9 cellular contexts compared by ENCODE assay signal in genomic region chr6:107061125-107062020, GRCh38. TPM values are rescaled to one million over a fixed set of nuclear protein-coding genes. Genes with fewer than 3 reads are reported as not detected.
A peak's percentile ranks its signal among the peaks of the same experiment; 100 is the strongest.
DNase-seq lines count a peak whose midpoint lies in the region; ATAC-seq and TF ChIP-seq lines count a peak whose summit lies in the region.
"Had no signal": no experiment of that assay in that cellular context is flagged by ENCODE, and none has a peak within 500 bp of the region (broad histone marks: within the 10 kb centered on the region; RNA-seq: fewer than 3 reads in every experiment).

No MANE protein-coding gene starts in this region.

- TF ChIP-seq CTCF in smooth muscle cell (IDR thresholded peaks at IDR 0.05; ENCODE audit: borderline replicate concordance, insufficient read depth, poor library complexity, severe bottlenecking), result no peak
- no peak for TF ChIP-seq CTCF in left ventricle myocardium inferior (IDR thresholded peaks at IDR 0.05; ENCODE audit: borderline replicate concordance)

- peaks cover 3% of the 10 kb centered on the region for H4K20me1 ChIP-seq in smooth muscle cell (ENCODE audit: low read depth)

- H3K4me3 ChIP-seq in smooth muscle cell (no peak overlapping the region), left ventricle myocardium inferior (no peak overlapping the region)

- intact Hi-C loops in left ventricle myocardium inferior (cut with micrococcal nuclease), result no loop called here

- peak; percentile 58 for ATAC-seq in HG02884 (IDR thresholded peaks at IDR 0.05; ENCODE audit: unreplicated experiment)

- H3K9ac ChIP-seq in smooth muscle cell (ENCODE audit: low read depth), result no peak overlapping the region

- peak overlapping the region; percentile 28 for H3K4me2 ChIP-seq in smooth muscle cell

- H2AFZ ChIP-seq in smooth muscle cell (ENCODE audit: low read depth), result no peak overlapping the region

- WGBS in smooth muscle cell (ENCODE audit: low lambda C conversion rate), result 25% methylated on average over 14 of the region's 14 CpGs

- H3K79me2 ChIP-seq in smooth muscle cell (ENCODE audit: low read depth), result no peaks in the 10 kb centered on the region

- H3K36me3 ChIP-seq in smooth muscle cell (ENCODE audit: low read depth) (no peaks in the 10 kb centered on the region), left ventricle myocardium inferior (no peaks in the 10 kb centered on the region)

- H3K4me1 ChIP-seq in smooth muscle cell (ENCODE audit: low read depth), result peaks cover 20% of the 10 kb centered on the region
- peaks cover 6% of the 10 kb centered on the region for H3K4me1 ChIP-seq in left ventricle myocardium inferior

- H3F3A ChIP-seq in smooth muscle cell (ENCODE audit: low read depth), result no peaks in the 10 kb centered on the region

- peak; percentile 60 for DNase-seq in activated CD8-positive, alpha-beta memory T cell treated with anti-CD3 and anti-CD28 coated beads, Interleukin-2, amount 50 U/mL, for 48 hours
- DNase-seq in activated CD8-positive, alpha-beta memory T cell treated with anti-CD3 and anti-CD28 coated beads for 24 hours, result no peak
- DNase-seq in activated T-cell treated with anti-CD3 and anti-CD28 coated beads, Interleukin-2, amount 50 U/mL, for 48 hours, result peak; percentile 24 to 28
- DNase-seq in smooth muscle cell (lab: John Stamatoyannopoulos, UW; ENCODE audit: unreplicated experiment), result no peak
- DNase-seq in COR-L47 (lab: John Stamatoyannopoulos, UW), result no peak
- no peak for DNase-seq in left ventricle myocardium inferior
- DNase-seq in NCI-H446 (lab: John Stamatoyannopoulos, UW), result no peak

- H3K9me3 ChIP-seq in smooth muscle cell (replicated peaks; ENCODE audit: low read depth) (no peaks in the 10 kb centered on the region), left ventricle myocardium inferior (replicated peaks) (no peaks in the 10 kb centered on the region)

- H3K27ac ChIP-seq in smooth muscle cell (ENCODE audit: low read depth) (no peak overlapping the region), left ventricle myocardium inferior (replicated peaks) (no peak overlapping the region)
- H3K27ac ChIP-seq: C4-2B had no signal

- H3K27me3 ChIP-seq in smooth muscle cell (ENCODE audit: low read depth), result peaks cover 6% of the 10 kb centered on the region
- no peaks in the 10 kb centered on the region for H3K27me3 ChIP-seq in left ventricle myocardium inferior (ENCODE audit: low read depth)

RNA-seq across cellular contexts. Expression of gene MTRES1, which starts 33.4 kb away (rescaled TPM):
- total RNA-seq in smooth muscle cell (13.3 and 19.0 TPM in 2 replicates), left ventricle myocardium inferior (35.8 TPM)
- polyA plus RNA-seq in smooth muscle cell, result 23.1 and 26.5 TPM in 2 replicates

RNA-seq across cellular contexts. Expression of gene BEND3, which starts 53.9 kb away (rescaled TPM):
- total RNA-seq in smooth muscle cell (2.7 and 3.5 TPM in 2 replicates), left ventricle myocardium inferior (1.5 TPM)
- polyA plus RNA-seq in smooth muscle cell, result 0.91 and 2.3 TPM in 2 replicates

Comparison
In these comparisons a context has a peak if more than half of its experiments do, and no peak if none do; other contexts are left out.
1. DNase-seq: peak in activated CD8-positive, alpha-beta memory T cell treated with anti-CD3 and anti-CD28 coated beads, Interleukin-2, amount 50 U/mL, for 48 hours (single experiment) and activated T-cell treated with anti-CD3 and anti-CD28 coated beads, Interleukin-2, amount 50 U/mL, for 48 hours (2 of 2); none in activated CD8-positive, alpha-beta memory T cell treated with anti-CD3 and anti-CD28 coated beads for 24 hours (single experiment), smooth muscle cell (single experiment), COR-L47 (single experiment), left ventricle myocardium inferior (single experiment) and NCI-H446 (0 of 2).